In genomic region chr6:148193063-148193680, GRCh38 we compare ENCODE assay signal across 15 cellular contexts.
DNase-seq lines count a peak whose midpoint lies in the region; ATAC-seq and TF ChIP-seq lines count a peak whose summit lies in the region.
"Had no signal": no experiment of that assay in that cellular context is flagged by ENCODE, and none has a peak within 500 bp of the region (broad histone marks: within the 10 kb centered on the region; RNA-seq: fewer than 3 reads in every experiment).

No MANE protein-coding gene starts in this region.

- TF ChIP-seq CTCF in Calu3 (IDR thresholded peaks at IDR 0.05; ENCODE audit: unreplicated experiment): no peak
- TF ChIP-seq CTCF in RWPE2 (IDR thresholded peaks at IDR 0.05; ENCODE audit: poor library complexity, severe bottlenecking): no peak
- TF ChIP-seq CTCF in fibroblast of mammary gland (conservative IDR thresholded peaks at IDR 0.05; ENCODE audit: control insufficient read depth, insufficient read depth, low read depth, low read length): no peak
- TF ChIP-seq CTCF in prostate gland (IDR thresholded peaks at IDR 0.05): no peak
- no peak for TF ChIP-seq CTCF in OCI-LY7 (conservative IDR thresholded peaks at IDR 0.05; ENCODE audit: low read length)

- H3K36me3 ChIP-seq in RWPE2 (ENCODE audit: low read depth) (no peaks in the 10 kb centered on the region), prostate gland (no peaks in the 10 kb centered on the region), OCI-LY7 (ENCODE audit: insufficient read depth, low read length) (no peaks in the 10 kb centered on the region)

- H3K27ac Mint-ChIP-seq in Calu3 (ENCODE audit: unreplicated experiment): no peak overlapping the region
- H3K27ac Mint-ChIP-seq in T-helper 2 cell treated with Interferon-gamma antibody and Interleukin-4, amounts not matched to agents 5 μg/mL and 100 μg/mL, for 36 hours: no peak overlapping the region
- H3K27ac Mint-ChIP-seq: activated naive CD4-positive, alpha-beta T cell treated with anti-CD3 and anti-CD28 coated beads for 36 hours; IgD-negative memory B cell had no signal

- H3K9me3 ChIP-seq in RWPE2 (ENCODE audit: severe bottlenecking) (no peaks in the 10 kb centered on the region), prostate gland (no peaks in the 10 kb centered on the region), OCI-LY7 (ENCODE audit: low read length) (no peaks in the 10 kb centered on the region)

- peaks cover 13% of the 10 kb centered on the region for H3K4me1 Mint-ChIP-seq in Calu3 (ENCODE audit: low read depth, unreplicated experiment)
- H3K4me1 Mint-ChIP-seq in T-helper 2 cell treated with Interferon-gamma antibody and Interleukin-4, amounts not matched to agents 5 μg/mL and 100 μg/mL, for 36 hours (ENCODE audit: low read depth): no peaks in the 10 kb centered on the region
- H3K4me1 Mint-ChIP-seq: IgD-negative memory B cell had no signal

- no peaks in the 10 kb centered on the region for H3K79me2 ChIP-seq in OCI-LY7 (ENCODE audit: insufficient read depth, low read depth, low read length)
- H3K79me2 ChIP-seq: parathyroid adenoma had no signal

- H3K27ac ChIP-seq in RWPE2 (ENCODE audit: poor library complexity, severe bottlenecking): peak overlapping the region; percentile 95
- no peak overlapping the region for H3K27ac ChIP-seq in prostate gland
- H3K27ac ChIP-seq in OCI-LY7 (ENCODE audit: low read depth, low read length, poor library complexity, severe bottlenecking): no peak overlapping the region
- H3K27ac ChIP-seq: parathyroid adenoma had no signal

- H3K27me3 ChIP-seq in RWPE2 (ENCODE audit: insufficient read depth, poor library complexity, severe bottlenecking) (no peaks in the 10 kb centered on the region), prostate gland (replicated peaks; ENCODE audit: insufficient read depth) (no peaks in the 10 kb centered on the region)

- CTCF ChIA-PET in Calu3 (lab: Charles Lee) (interaction anchor here (1.1 kb wide), 1 partner anchor 13 kb away, joined by 5 read pairs; no protein-coding TSS in a partner anchor), OCI-LY7 (lab: Charles Lee; ENCODE audit: unreplicated experiment) (no interaction called here)

- H3K4me2 ChIP-seq in OCI-LY7 (ENCODE audit: low read length): no peak overlapping the region

- no peak overlapping the region for H2AFZ ChIP-seq in OCI-LY7 (ENCODE audit: low read length)
- H2AFZ ChIP-seq: parathyroid adenoma had no signal

- 65% methylated on average over 5 of the region's 5 CpGs for WGBS in prostate gland

- H3K9me2 ChIP-seq in OCI-LY7 (ENCODE audit: insufficient read depth, low read length): no peaks in the 10 kb centered on the region

- intact Hi-C loops in Calu3 (cut with micrococcal nuclease; ENCODE audit: unreplicated experiment) (loop anchor here (5.0 kb wide), 1 partner anchor 59 kb away; no protein-coding TSS in a partner anchor), prostate gland (cut with DNase I) (no loop called here), OCI-LY7 (cut with micrococcal nuclease; ENCODE audit: unreplicated experiment) (no loop called here)

- BruUV-seq in Calu3 (replicated peaks; lab: Mats Ljungman, UMichigan): no TSS peak
- no TSS peak for BruUV-seq in OCI-LY7 (replicated peaks; lab: Mats Ljungman, UMichigan)

- H3K36me3 Mint-ChIP-seq in Calu3 (ENCODE audit: insufficient read depth, unreplicated experiment): no peaks in the 10 kb centered on the region
- no peaks in the 10 kb centered on the region for H3K36me3 Mint-ChIP-seq in T-helper 2 cell treated with Interferon-gamma antibody and Interleukin-4, amounts not matched to agents 5 μg/mL and 100 μg/mL, for 36 hours (ENCODE audit: low read depth)
- H3K36me3 Mint-ChIP-seq: IgD-negative memory B cell had no signal

- H3K4me3 ChIP-seq in RWPE2 (ENCODE audit: severe bottlenecking): no peak overlapping the region
- no peak overlapping the region for H3K4me3 ChIP-seq in fibroblast of mammary gland (ENCODE audit: control insufficient read depth, low read depth, low read length)
- H3K4me3 ChIP-seq in prostate gland: no peak overlapping the region
- H3K4me3 ChIP-seq in OCI-LY7 (ENCODE audit: low read depth, low read length, poor library complexity, severe bottlenecking): no peak overlapping the region
- H3K4me3 ChIP-seq: GM12878 had no signal

- no peaks in the 10 kb centered on the region for H4K20me1 ChIP-seq in OCI-LY7 (ENCODE audit: insufficient read depth, low read length)

- H3K27me3 Mint-ChIP-seq in Calu3 (ENCODE audit: unreplicated experiment): no peaks in the 10 kb centered on the region
- H3K27me3 Mint-ChIP-seq in T-helper 2 cell treated with Interferon-gamma antibody and Interleukin-4, amounts not matched to agents 5 μg/mL and 100 μg/mL, for 36 hours (ENCODE audit: low read depth): peaks cover 55% of the 10 kb centered on the region

- POLR2A ChIA-PET in OCI-LY7 (lab: Charles Lee): no interaction called here

- peak; percentile 65 for ATAC-seq in RWPE2 (ENCODE audit: low read depth)
- no peak for ATAC-seq in GM21447 (IDR thresholded peaks at IDR 0.05; ENCODE audit: unreplicated experiment)
- ATAC-seq: activated CD4-positive, CD25-positive, alpha-beta regulatory T cell treated with anti-CD3 and anti-CD28 coated beads, Interleukin-2, amount 50 U/mL, for 24 hours; GM12878 had no signal

- H3K4me1 ChIP-seq in RWPE2 (ENCODE audit: insufficient read depth, poor library complexity, severe bottlenecking) (peaks cover 28% of the 10 kb centered on the region), prostate gland (replicated peaks) (no peaks in the 10 kb centered on the region), OCI-LY7 (ENCODE audit: insufficient read depth, low read length, poor library complexity, severe bottlenecking) (no peaks in the 10 kb centered on the region)

- H3K4me3 Mint-ChIP-seq in Calu3 (ENCODE audit: low read depth, unreplicated experiment): no peak overlapping the region
- H3K4me3 Mint-ChIP-seq in T-helper 2 cell treated with Interferon-gamma antibody and Interleukin-4, amounts not matched to agents 5 μg/mL and 100 μg/mL, for 36 hours: no peak overlapping the region
- H3K4me3 Mint-ChIP-seq: activated naive CD4-positive, alpha-beta T cell treated with anti-CD3 and anti-CD28 coated beads for 36 hours; IgD-negative memory B cell had no signal

- no peak for TF ChIP-seq POLR2A in prostate gland (IDR thresholded peaks at IDR 0.05)

- peak; percentile 38 for DNase-seq in Calu3
- no peak for DNase-seq in RWPE2 (ENCODE audit: low spot score)
- peak; percentile 30 for DNase-seq in fibroblast of mammary gland (ENCODE audit: low read depth)
- DNase-seq in prostate gland (ENCODE audit: low spot score): peak; percentile 7
- DNase-seq in stimulated activated CD4-positive, alpha-beta T cell treated with anti-CD3 and anti-CD28 coated beads, Interleukin-4, amount 100 ng/mL, for 4 hours: no peak
- no peak for DNase-seq in T-helper 2 cell treated with Interferon-gamma antibody and Interleukin-4, amounts not matched to agents 5 μg/mL and 100 μg/mL, for 36 hours (ENCODE audit: low spot score)
- no peak for DNase-seq in OCI-LY7 (ENCODE audit: low spot score)
- DNase-seq: activated naive CD4-positive, alpha-beta T cell treated with anti-CD3 and anti-CD28 coated beads for 36 hours; NCI-H1436; NCI-H510A had no signal

- peaks cover 6% of the 10 kb centered on the region for H3K9me3 Mint-ChIP-seq in Calu3 (ENCODE audit: low read depth, unreplicated experiment)
- no peaks in the 10 kb centered on the region for H3K9me3 Mint-ChIP-seq in T-helper 2 cell treated with Interferon-gamma antibody and Interleukin-4, amounts not matched to agents 5 μg/mL and 100 μg/mL, for 36 hours
- H3K9me3 Mint-ChIP-seq: activated naive CD4-positive, alpha-beta T cell treated with anti-CD3 and anti-CD28 coated beads for 36 hours had no signal

Comparison
In these comparisons a context has a peak if more than half of its experiments do, and no peak if none do; other contexts are left out.
1. DNase-seq: peak in Calu3 (single experiment), fibroblast of mammary gland (single experiment) and prostate gland (single experiment); none in RWPE2 (single experiment), stimulated activated CD4-positive, alpha-beta T cell treated with anti-CD3 and anti-CD28 coated beads, Interleukin-4, amount 100 ng/mL, for 4 hours (0 of 2), T-helper 2 cell treated with Interferon-gamma antibody and Interleukin-4, amounts not matched to agents 5 μg/mL and 100 μg/mL, for 36 hours (single experiment) and OCI-LY7 (single experiment).